In the genomic region with DNA sequence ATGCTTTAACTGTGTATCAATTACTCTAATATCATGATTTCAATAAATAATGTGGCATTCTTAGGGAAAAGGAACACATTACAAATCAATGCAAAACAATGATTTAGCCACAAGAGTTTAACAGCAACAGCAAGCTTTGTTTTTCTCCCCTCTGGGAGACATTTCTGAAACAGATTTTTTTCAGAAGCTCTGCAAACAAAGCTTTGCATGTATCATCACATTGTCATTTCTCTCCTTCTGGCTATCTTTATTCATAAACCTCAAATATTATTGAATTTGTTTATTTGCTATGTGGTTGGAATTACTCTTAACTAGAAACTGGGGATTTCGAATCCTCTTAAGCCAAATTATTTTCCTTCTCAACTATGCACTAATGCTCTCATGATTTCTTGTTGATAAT, we compare ENCODE assay signal across 33 cellular contexts.
"Had no signal": no experiment of that assay in that cellular context is flagged by ENCODE, and none has a peak within 500 bp of the region (broad histone marks: within the 10 kb centered on the region; RNA-seq: fewer than 3 reads in every experiment).

No MANE protein-coding gene starts in this region.

- H3K27me3 Mint-ChIP-seq: activated CD4-positive, alpha-beta memory T cell treated with anti-CD3 and anti-CD28 coated beads for 36 hours; activated CD4-positive, alpha-beta T cell treated with anti-CD3 and anti-CD28 coated beads for 36 hours; activated CD4-positive, alpha-beta T cell treated with anti-CD3 and anti-CD28 coated beads, Interleukin-2, amount 10 ng/mL, durations not matched to agents 7 days and 5 days; activated CD8-positive, alpha-beta memory T cell treated with anti-CD3 and anti-CD28 coated beads, Interleukin-2, amount 10 ng/mL, durations not matched to agents 7 days and 5 days; activated naive CD4-positive, alpha-beta T cell treated with anti-CD3 and anti-CD28 coated beads, Interleukin-2, amount 10 ng/mL, durations not matched to agents 7 days and 5 days; activated naive CD8-positive, alpha-beta T cell; activated naive CD8-positive, alpha-beta T cell treated with anti-CD3 and anti-CD28 coated beads, Interleukin-2, amount 50 U/mL, for 24 hours had no signal

- H3K4me1 ChIP-seq: Peyer's patch, SJSA1 had no signal

- H3K27me3 ChIP-seq: brain microvascular endothelial cell, Peyer's patch, SJSA1 had no signal

- H3K4me1 Mint-ChIP-seq: activated CD4-positive, alpha-beta T cell treated with anti-CD3 and anti-CD28 coated beads for 36 hours; activated CD4-positive, alpha-beta T cell treated with anti-CD3 and anti-CD28 coated beads, Interleukin-2, amount 10 ng/mL, durations not matched to agents 7 days and 5 days; activated CD8-positive, alpha-beta memory T cell treated with anti-CD3 and anti-CD28 coated beads, Interleukin-2, amount 10 ng/mL, durations not matched to agents 7 days and 5 days; activated naive CD4-positive, alpha-beta T cell treated with anti-CD3 and anti-CD28 coated beads, Interleukin-2, amount 10 ng/mL, durations not matched to agents 7 days and 5 days; activated naive CD8-positive, alpha-beta T cell treated with anti-CD3 and anti-CD28 coated beads, Interleukin-2, amount 50 U/mL, for 24 hours had no signal

- FAIRE-seq: TTC549 had no signal

- H3K9me3 Mint-ChIP-seq: activated CD4-positive, alpha-beta T cell treated with anti-CD3 and anti-CD28 coated beads, Interleukin-2, amount 10 ng/mL, durations not matched to agents 7 days and 5 days; activated naive CD4-positive, alpha-beta T cell treated with anti-CD3 and anti-CD28 coated beads, Interleukin-2, amount 10 ng/mL, durations not matched to agents 7 days and 5 days; T-helper 1 cell treated with Interleukin-12 subunit alpha and Interleukin-12 subunit beta and Interleukin-4 antibody, amounts not matched to agents 30 μg/mL and 1 μg/mL, for 36 hours; T-helper 2 cell treated with Interferon-gamma antibody and Interleukin-4, amounts not matched to agents 5 μg/mL and 100 μg/mL, for 36 hours had no signal

- H3K27ac ChIP-seq: brain microvascular endothelial cell, KMS-11, Peyer's patch, SJSA1 had no signal

- H3K4me3 ChIP-seq: Peyer's patch, SJSA1 had no signal

- DNase-seq: activated CD4-positive, alpha-beta memory T cell treated with anti-CD3 and anti-CD28 coated beads for 36 hours; activated CD4-positive, alpha-beta T cell treated with anti-CD3 and anti-CD28 coated beads for 36 hours; activated CD4-positive, alpha-beta T cell treated with anti-CD3 and anti-CD28 coated beads, Interleukin-2, amount 10 ng/mL, durations not matched to agents 7 days and 5 days; activated CD8-positive, alpha-beta memory T cell treated with anti-CD3 and anti-CD28 coated beads, Interleukin-2, amount 10 ng/mL, durations not matched to agents 7 days and 5 days; activated CD8-positive, alpha-beta memory T cell treated with anti-CD3 and anti-CD28 coated beads, Interleukin-2, amount 50 U/mL, for 48 hours; activated effector memory CD4-positive, alpha-beta T cell treated with Interleukin-2 at 50 U/mL for 16 hours; activated naive CD4-positive, alpha-beta T cell treated with anti-CD3 and anti-CD28 coated beads, Interleukin-2, amount 10 ng/mL, durations not matched to agents 7 days and 5 days; activated naive CD8-positive, alpha-beta T cell treated with anti-CD3 and anti-CD28 coated beads, Interleukin-2, amount 50 U/mL, for 24 hours; activated T-cell treated with anti-CD3 and anti-CD28 coated beads, Interleukin-2, amount 50 U/mL, for 48 hours; aorta; brain microvascular endothelial cell; central memory CD4-positive, alpha-beta T cell; MM.1S; MV-4-11; NCI-H1092; NCI-H1436 treated with DMSO at 0.1 percent for 48 hours; NCI-H1694 treated with DMSO at 0.1 percent for 48 hours; NCI-H2029; NCI-H2107; NCI-H2171 treated with DMSO at 0.1 percent for 48 hours; NCI-H2227 treated with DMSO at 0.1 percent for 48 hours; NCI-H446; Peyer's patch; RPMI8226; SHP77 treated with DMSO at 0.1 percent for 48 hours; SK-N-SH had no signal

- H3K36me3 Mint-ChIP-seq: activated CD4-positive, alpha-beta memory T cell treated with anti-CD3 and anti-CD28 coated beads for 36 hours; activated CD8-positive, alpha-beta memory T cell treated with anti-CD3 and anti-CD28 coated beads, Interleukin-2, amount 10 ng/mL, durations not matched to agents 7 days and 5 days; activated naive CD4-positive, alpha-beta T cell treated with anti-CD3 and anti-CD28 coated beads, Interleukin-2, amount 10 ng/mL, durations not matched to agents 7 days and 5 days; activated naive CD8-positive, alpha-beta T cell had no signal

- H3K36me3 ChIP-seq: brain microvascular endothelial cell, Peyer's patch, SJSA1 had no signal

- H3K9me3 ChIP-seq: Peyer's patch, SJSA1, SK-N-SH had no signal

- H3K27ac Mint-ChIP-seq: activated CD4-positive, alpha-beta memory T cell treated with anti-CD3 and anti-CD28 coated beads for 36 hours; activated CD4-positive, alpha-beta T cell treated with anti-CD3 and anti-CD28 coated beads for 36 hours; activated CD4-positive, alpha-beta T cell treated with anti-CD3 and anti-CD28 coated beads, Interleukin-2, amount 10 ng/mL, durations not matched to agents 7 days and 5 days; activated CD8-positive, alpha-beta memory T cell treated with anti-CD3 and anti-CD28 coated beads, Interleukin-2, amount 10 ng/mL, durations not matched to agents 7 days and 5 days; activated naive CD4-positive, alpha-beta T cell treated with anti-CD3 and anti-CD28 coated beads, Interleukin-2, amount 10 ng/mL, durations not matched to agents 7 days and 5 days; activated naive CD8-positive, alpha-beta T cell; activated naive CD8-positive, alpha-beta T cell treated with anti-CD3 and anti-CD28 coated beads, Interleukin-2, amount 50 U/mL, for 24 hours; T-helper 1 cell treated with Interleukin-12 subunit alpha and Interleukin-12 subunit beta and Interleukin-4 antibody, amounts not matched to agents 30 μg/mL and 1 μg/mL, for 36 hours; T-helper 2 cell treated with Interferon-gamma antibody and Interleukin-4, amounts not matched to agents 5 μg/mL and 100 μg/mL, for 36 hours; WTC11 had no signal

- H3K4me3 Mint-ChIP-seq: activated CD4-positive, alpha-beta memory T cell treated with anti-CD3 and anti-CD28 coated beads for 36 hours; activated CD4-positive, alpha-beta T cell treated with anti-CD3 and anti-CD28 coated beads for 36 hours; activated CD4-positive, alpha-beta T cell treated with anti-CD3 and anti-CD28 coated beads, Interleukin-2, amount 10 ng/mL, durations not matched to agents 7 days and 5 days; activated CD8-positive, alpha-beta memory T cell treated with anti-CD3 and anti-CD28 coated beads, Interleukin-2, amount 10 ng/mL, durations not matched to agents 7 days and 5 days; activated naive CD4-positive, alpha-beta T cell treated with anti-CD3 and anti-CD28 coated beads, Interleukin-2, amount 10 ng/mL, durations not matched to agents 7 days and 5 days; activated naive CD8-positive, alpha-beta T cell; activated naive CD8-positive, alpha-beta T cell treated with anti-CD3 and anti-CD28 coated beads, Interleukin-2, amount 50 U/mL, for 24 hours; T-helper 1 cell treated with Interleukin-12 subunit alpha and Interleukin-12 subunit beta and Interleukin-4 antibody, amounts not matched to agents 30 μg/mL and 1 μg/mL, for 36 hours; T-helper 2 cell treated with Interferon-gamma antibody and Interleukin-4, amounts not matched to agents 5 μg/mL and 100 μg/mL, for 36 hours; WTC11 had no signal
